In genomic region chr5:172493906-172494305, GRCh38 we compare ENCODE assay signal across 16 cellular contexts. TPM values are rescaled to one million over a fixed set of nuclear protein-coding genes. Genes with fewer than 3 reads are reported as not detected.
DNase-seq lines count a peak whose midpoint lies in the region; TF ChIP-seq lines count a peak whose summit lies in the region.
"Had no signal": no experiment of that assay in that cellular context is flagged by ENCODE, and none has a peak within 500 bp of the region (broad histone marks: within the 10 kb centered on the region; RNA-seq: fewer than 3 reads in every experiment).

No MANE protein-coding gene starts in this region.

- H3K79me1 ChIP-seq in H9 (ENCODE audit: insufficient read depth, low read depth, low read length, poor library complexity, severe bottlenecking), result no peaks in the 10 kb centered on the region

- H3K4me2 ChIP-seq in BLaER1 (peak overlapping the region; percentile 89; the same call in 1 of the 2 replicates), H9 (ENCODE audit: insufficient read depth, insufficient read length, low read length) (no peak overlapping the region)
- H3K4me2 ChIP-seq: A549, GM23338 had no signal

- H3K9me3 Mint-ChIP-seq in H9, result no peaks in the 10 kb centered on the region
- H3K9me3 Mint-ChIP-seq: CD14-positive monocyte; CD8-positive, alpha-beta T cell; GM23338 had no signal

- no peak overlapping the region for H4K5ac ChIP-seq in H9 (ENCODE audit: insufficient read length, low read depth, low read length)

- no peak overlapping the region for H2AFZ ChIP-seq in H9 (ENCODE audit: low read length)
- H2AFZ ChIP-seq: GM23338 had no signal

- H2BK5ac ChIP-seq in H9 (ENCODE audit: insufficient read length, low read length), result no peak overlapping the region

- H3K27me3 ChIP-seq in BLaER1 (no peaks in the 10 kb centered on the region), H9 (ENCODE audit: insufficient read depth, low read length) (no peaks in the 10 kb centered on the region), esophagus muscularis mucosa (no peaks in the 10 kb centered on the region), sigmoid colon (no peaks in the 10 kb centered on the region)
- H3K27me3 ChIP-seq: BE2C had no signal

- H3K79me2 ChIP-seq in H9 (ENCODE audit: insufficient read depth, low read length), result no peaks in the 10 kb centered on the region

- peaks cover 0 to 5% of the 10 kb centered on the region in 2 experiments; a peak in 3 of 4 replicates for H3K4me1 Mint-ChIP-seq in H9
- H3K4me1 Mint-ChIP-seq: CD14-positive monocyte, GM23338 had no signal

- no peaks in the 10 kb centered on the region for H3K23me2 ChIP-seq in H9 (ENCODE audit: insufficient read length, low read depth, low read length, poor library complexity, severe bottlenecking)

- H3K27me3 Mint-ChIP-seq in H9 (ENCODE audit: low read depth), result peaks cover 32% of the 10 kb centered on the region

- no peak overlapping the region for H3K27ac ChIP-seq in BLaER1
- H3K27ac ChIP-seq in H9 (ENCODE audit: insufficient read length, low read depth, low read length), result no peak overlapping the region
- no peak overlapping the region for H3K27ac ChIP-seq in esophagus muscularis mucosa (replicated peaks in 1 of 4)
- H3K27ac ChIP-seq in sigmoid colon, result peak overlapping the region in 1 of 4 donors; percentile 12
- H3K27ac ChIP-seq: A549 had no signal

- H3K56ac ChIP-seq in H9 (ENCODE audit: insufficient read length, low read depth, low read length), result no peak overlapping the region

- H2BK12ac ChIP-seq in H9 (ENCODE audit: insufficient read length, low read depth, low read length), result no peak overlapping the region

- H3K4ac ChIP-seq in H9 (ENCODE audit: low read depth, low read length), result no peak overlapping the region

- H2BK15ac ChIP-seq in H9 (ENCODE audit: low read depth, low read length), result no peak overlapping the region

- H4K91ac ChIP-seq in H9 (ENCODE audit: insufficient read length, low read depth, low read length), result no peak overlapping the region

- no peak overlapping the region for H2BK20ac ChIP-seq in H9 (ENCODE audit: low read depth, low read length, poor library complexity, severe bottlenecking)

- H3K4me3 Mint-ChIP-seq in H9, result no peak overlapping the region
- H3K4me3 Mint-ChIP-seq: CD14-positive monocyte; CD8-positive, alpha-beta T cell; GM23338 had no signal

- H4K20me1 ChIP-seq in BLaER1 (no peaks in the 10 kb centered on the region), H9 (ENCODE audit: control insufficient read depth, insufficient read depth, insufficient read length) (no peaks in the 10 kb centered on the region)

- H3K27ac Mint-ChIP-seq in H9, result no peak overlapping the region; a peak in 1 of 7 replicates
- H3K27ac Mint-ChIP-seq: CD14-positive monocyte; CD8-positive, alpha-beta T cell; GM23338 had no signal

- H3K36me3 Mint-ChIP-seq in H9 (ENCODE audit: insufficient read depth in 1 of 3, low read depth in 3 of 3), result no peaks in the 10 kb centered on the region
- H3K36me3 Mint-ChIP-seq: CD14-positive monocyte; CD8-positive, alpha-beta T cell had no signal

- H3K36me3 ChIP-seq in BLaER1 (no peaks in the 10 kb centered on the region), esophagus muscularis mucosa (no peaks in the 10 kb centered on the region), sigmoid colon (no peaks in the 10 kb centered on the region)
- H3K36me3 ChIP-seq: BE2C had no signal

- H3K18ac ChIP-seq in H9 (ENCODE audit: insufficient read length, low read depth, low read length), result no peak overlapping the region

- H3K14ac ChIP-seq in H9 (ENCODE audit: insufficient read depth, low read length), result no peak overlapping the region

- DNase-seq in H9 (peak; percentile 3), esophagus muscularis mucosa (ENCODE audit: extremely low spot score) (peak; percentile 50), sigmoid colon (peak; percentile 50), mucosa of gallbladder (ENCODE audit: low spot score) (no peak), globus pallidus (ENCODE audit: low spot score) (no peak)
- DNase-seq: BE2C, COR-L47, DMS153, DMS79 treated with DMSO at 0.1 percent for 48 hours, EL, H7 had no signal

- H4K8ac ChIP-seq in H9 (replicated peaks; ENCODE audit: insufficient read length, low read depth, low read length), result no peak overlapping the region

- TF ChIP-seq CTCF in H9 (conservative IDR thresholded peaks at IDR 0.05) (no peak), esophagus muscularis mucosa (IDR thresholded peaks at IDR 0.05) (no peak), sigmoid colon (IDR thresholded peaks at IDR 0.05) (no peak)

- H3K9ac ChIP-seq in BLaER1, result no peak overlapping the region
- H3K9ac ChIP-seq in H9 (ENCODE audit: extremely low read depth, insufficient read length, low read length), result no peak overlapping the region

- no CpG with 5 or more reads among the region's 3 CpGs for WGBS in H9 (ENCODE audit: extremely low coverage, insufficient read length, low lambda C conversion rate)
- 93% methylated on average over 3 of the region's 3 CpGs for WGBS in esophagus muscularis mucosa
- WGBS in sigmoid colon, 2 donors, result 93 to 95% methylated on average over 3 of the region's 3 CpGs

- H3K4me1 ChIP-seq in BLaER1, result peaks cover 76% of the 10 kb centered on the region
- no peaks in the 10 kb centered on the region for H3K4me1 ChIP-seq in H9 (ENCODE audit: insufficient read depth, low read length)
- peaks cover 15 to 25% (median 20%) of the 10 kb centered on the region in 4 donors for H3K4me1 ChIP-seq in esophagus muscularis mucosa
- peaks cover 0 to 10% (median 7%) of the 10 kb centered on the region in 4 donors for H3K4me1 ChIP-seq in sigmoid colon
- H3K4me1 ChIP-seq: A549, BE2C had no signal

- no peak overlapping the region for H3T11ph ChIP-seq in H9 (ENCODE audit: low read length)

- no peak overlapping the region for H3K23ac ChIP-seq in H9 (ENCODE audit: insufficient read length, low read depth, low read length)

- no peak overlapping the region for H2AK5ac ChIP-seq in H9 (ENCODE audit: insufficient read length, low read length)

- no peak for TF ChIP-seq POLR2A in esophagus muscularis mucosa (IDR thresholded peaks at IDR 0.05; ENCODE audit: low read depth)
- TF ChIP-seq POLR2A in sigmoid colon (IDR thresholded peaks at IDR 0.05), result no peak

- intact Hi-C loops in esophagus muscularis mucosa (cut with DNase I) (no loop called here), sigmoid colon (cut with DNase I) (no loop called here)

- no peak overlapping the region for H2BK120ac ChIP-seq in H9 (ENCODE audit: low read depth, low read length, poor library complexity, severe bottlenecking)

- H3K9me3 ChIP-seq in BLaER1 (no peaks in the 10 kb centered on the region), H9 (ENCODE audit: control insufficient read depth, low read depth, low read length) (no peaks in the 10 kb centered on the region), esophagus muscularis mucosa (no peaks in the 10 kb centered on the region), sigmoid colon (no peaks in the 10 kb centered on the region)
- H3K9me3 ChIP-seq: A549, BE2C had no signal

- H3K4me3 ChIP-seq in BLaER1 (no peak overlapping the region), esophagus muscularis mucosa (peak overlapping the region in 3 of 4 donors; percentile 18 to 32 (median 24)), sigmoid colon (no peak overlapping the region)
- H3K4me3 ChIP-seq: A549, GM23338 had no signal

- TF ChIP-seq EP300 in esophagus muscularis mucosa (IDR thresholded peaks at IDR 0.05) (no peak), sigmoid colon (IDR thresholded peaks at IDR 0.05) (no peak)

RNA-seq across cellular contexts. Expression of gene SH3PXD2B, which starts 39.6 kb away (rescaled TPM):
- total RNA-seq in H9 (2021) (48.1 and 49.0 TPM in 2 replicates), esophagus muscularis mucosa (10 to 100 TPM; 41.5 to 66.5 (median 49.2) TPM), sigmoid colon (10 to 100 TPM; 19.3 to 45.7 (median 20.9) TPM), mucosa of gallbladder (30.6 TPM)
- polyA plus RNA-seq in sigmoid colon, result 1 to 10 TPM; 3.6 to 9.2 (median 3.9) TPM

Comparison
In these comparisons a context has a peak if more than half of its experiments do, and no peak if none do; other contexts are left out.
1. H3K4me3 ChIP-seq: peak in esophagus muscularis mucosa (3 of 4); none in BLaER1 (single experiment) and sigmoid colon (0 of 4).
2. DNase-seq: peak in H9 (single experiment), esophagus muscularis mucosa (single experiment) and sigmoid colon (single experiment); none in mucosa of gallbladder (single experiment) and globus pallidus (single experiment).